8 cellular contexts compared by ENCODE assay signal in the genomic region with DNA sequence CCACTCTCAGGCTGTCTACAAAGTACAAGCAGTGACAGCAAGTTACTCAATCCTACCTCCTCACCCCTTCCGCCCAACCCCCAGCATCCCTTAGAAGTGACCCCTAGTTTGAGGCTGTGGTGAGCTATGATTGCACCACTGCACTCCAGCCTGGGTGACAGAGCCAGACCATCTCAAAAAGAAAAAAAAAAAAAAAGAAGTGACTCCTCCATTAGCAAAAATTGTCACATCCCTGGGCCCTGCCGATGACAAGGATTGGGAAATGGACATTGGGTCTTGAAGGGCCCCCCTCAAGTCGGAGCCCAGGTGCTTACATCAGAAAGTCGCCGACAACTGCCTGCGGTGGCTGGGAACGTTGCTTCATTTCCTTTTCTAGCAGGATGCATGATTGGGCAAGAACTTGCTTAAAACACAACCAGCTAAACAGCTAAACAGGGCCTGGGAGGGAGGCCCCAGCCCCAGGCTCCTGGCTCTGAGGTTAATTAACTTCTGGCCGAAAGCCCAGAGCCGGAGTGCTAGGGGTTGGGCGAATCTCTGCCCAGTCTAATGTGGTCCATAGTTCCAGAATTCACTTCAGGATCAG. TPM values are rescaled to one million over a fixed set of nuclear protein-coding genes. Genes with fewer than 3 reads are reported as not detected.
DNase-seq lines count a peak whose midpoint lies in the region; ATAC-seq and TF ChIP-seq lines count a peak whose summit lies in the region.

No MANE protein-coding gene starts in this region.

- H3K27ac Mint-ChIP-seq in CD4-positive, alpha-beta T cell: no peak overlapping the region
- peak overlapping the region; percentile 78 to 81 for H3K27ac Mint-ChIP-seq in activated naive CD4-positive, alpha-beta T cell treated with anti-CD3 and anti-CD28 coated beads, Interleukin-2, amount 50 U/mL, for 72 hours

- no peaks in the 10 kb centered on the region for H3K9me3 ChIP-seq in CD4-positive, alpha-beta T cell (ENCODE audit: control insufficient read depth, low read length)

- H3K27me3 Mint-ChIP-seq in CD4-positive, alpha-beta T cell: peaks cover 5% of the 10 kb centered on the region

- CTCF ChIA-PET in CD4-positive, alpha-beta T cell (lab: Charles Lee): no interaction called here

- H3K27me3 ChIP-seq in CD4-positive, alpha-beta T cell (ENCODE audit: control insufficient read depth, insufficient read depth, low read length): no peaks in the 10 kb centered on the region

- no peak overlapping the region for H3K4me3 Mint-ChIP-seq in CD4-positive, alpha-beta T cell

- no peak overlapping the region for H3K27ac ChIP-seq in CD4-positive, alpha-beta T cell (ENCODE audit: low read depth, low read length)

- no peaks in the 10 kb centered on the region for H3K9me3 Mint-ChIP-seq in CD4-positive, alpha-beta T cell
- no peaks in the 10 kb centered on the region for H3K9me3 Mint-ChIP-seq in activated naive CD4-positive, alpha-beta T cell treated with anti-CD3 and anti-CD28 coated beads, Interleukin-2, amount 50 U/mL, for 72 hours

- DNase-seq in CD4-positive, alpha-beta T cell: peak in 3 of 10 experiments; percentile 7 to 16 (median 8)
- DNase-seq in NCI-H510A treated with DMSO at 0.1 percent for 48 hours (lab: John Stamatoyannopoulos, UW): peak; percentile 48
- DNase-seq in activated naive CD4-positive, alpha-beta T cell treated with anti-CD3 and anti-CD28 coated beads, Interleukin-2, amount 50 U/mL, for 72 hours (ENCODE audit: low spot score in 2 of 2): no peak
- DNase-seq in Right ventricle myocardium superior: peak; percentile 86
- peak; percentile 98 for DNase-seq in renal cortical epithelial cell (ENCODE audit: low read depth)
- DNase-seq in NCI-H1436 (lab: John Stamatoyannopoulos, UW): no peak

- ATAC-seq in CD4-positive, alpha-beta T cell (ENCODE audit: poor library complexity): peak; percentile 54
- ATAC-seq in GM21619 (IDR thresholded peaks at IDR 0.05; ENCODE audit: unreplicated experiment) (peak; percentile 62), Right ventricle myocardium superior (ENCODE audit: poor library complexity) (peak; percentile 93), GM18502 (IDR thresholded peaks at IDR 0.05; ENCODE audit: poor library complexity, unreplicated experiment) (no peak)
- ATAC-seq in activated naive CD4-positive, alpha-beta T cell treated with anti-CD3 and anti-CD28 coated beads, Interleukin-2, amount 50 U/mL, for 72 hours: peak; percentile 58 to 84

- H3K36me3 Mint-ChIP-seq in CD4-positive, alpha-beta T cell (ENCODE audit: low read depth): peaks cover 4% of the 10 kb centered on the region
- H3K36me3 Mint-ChIP-seq in activated naive CD4-positive, alpha-beta T cell treated with anti-CD3 and anti-CD28 coated beads, Interleukin-2, amount 50 U/mL, for 72 hours: no peaks in the 10 kb centered on the region

- peaks cover 13% of the 10 kb centered on the region for H3K4me1 Mint-ChIP-seq in CD4-positive, alpha-beta T cell (ENCODE audit: low read depth)

- POLR2A ChIA-PET in CD4-positive, alpha-beta T cell (lab: Charles Lee): interaction anchor here (0.7 to 2.3 kb wide), 2 partner anchors 15 to 57 kb away, joined by 3 to 8 read pairs; partner anchors contain the start of gene RAB3D

- TF ChIP-seq CTCF in CD4-positive, alpha-beta T cell (IDR thresholded peaks at IDR 0.05): no peak

- intact Hi-C loops in CD4-positive, alpha-beta T cell (cut with DNase I, micrococcal nuclease): no loop called here
- intact Hi-C loops in Right ventricle myocardium superior (cut with DNase I): no loop called here

RNA-seq across cellular contexts. Expression of gene RAB3D, which starts 15.3 kb away (rescaled TPM):
- 1 to 10 TPM; 1.2 to 2.2 TPM for total RNA-seq in CD4-positive, alpha-beta T cell
- 10 to 100 TPM in 1 of 2 donors, 1 to 10 TPM in 1; 3.9 to 19.3 TPM for total RNA-seq in activated naive CD4-positive, alpha-beta T cell treated with anti-CD3 and anti-CD28 coated beads, Interleukin-2, amount 50 U/mL, for 72 hours
- total RNA-seq in Right ventricle myocardium superior: 7.9 TPM
- total RNA-seq in renal cortical epithelial cell: 23.4 and 49.7 TPM in 2 replicates

RNA-seq across cellular contexts. Expression of gene TMEM205, which starts 21.9 kb away (rescaled TPM):
- total RNA-seq in CD4-positive, alpha-beta T cell: 10 to 100 TPM in 1 of 2 experiments, 1 to 10 TPM in 1; 8.8 to 10.4 TPM
- total RNA-seq in activated naive CD4-positive, alpha-beta T cell treated with anti-CD3 and anti-CD28 coated beads, Interleukin-2, amount 50 U/mL, for 72 hours: 10 to 100 TPM; 29.9 to 36.4 TPM
- total RNA-seq in Right ventricle myocardium superior (105 TPM), renal cortical epithelial cell (203 and 241 TPM in 2 replicates)

RNA-seq across cellular contexts. Expression of gene CCDC159, which starts 22.1 kb away (rescaled TPM):
- total RNA-seq in CD4-positive, alpha-beta T cell: 10 to 100 TPM; 35.5 to 42.4 TPM
- 10 to 100 TPM; 16.6 to 28.8 TPM for total RNA-seq in activated naive CD4-positive, alpha-beta T cell treated with anti-CD3 and anti-CD28 coated beads, Interleukin-2, amount 50 U/mL, for 72 hours
- total RNA-seq in Right ventricle myocardium superior (18.8 TPM), renal cortical epithelial cell (2.3 and 6.8 TPM in 2 replicates)

RNA-seq across cellular contexts. Expression of gene TSPAN16, which starts 28.2 kb away (rescaled TPM):
- not detected for total RNA-seq in CD4-positive, alpha-beta T cell
- not detected for total RNA-seq in activated naive CD4-positive, alpha-beta T cell treated with anti-CD3 and anti-CD28 coated beads, Interleukin-2, amount 50 U/mL, for 72 hours
- total RNA-seq in Right ventricle myocardium superior: not detected
- total RNA-seq in renal cortical epithelial cell: not detected in 2 replicates

RNA-seq across cellular contexts. Expression of gene PLPPR2, which starts 31.1 kb away (rescaled TPM):
- 1 to 10 TPM; 8.2 TPM for total RNA-seq in CD4-positive, alpha-beta T cell
- 1 to 10 TPM; 4.4 to 7.9 TPM for total RNA-seq in activated naive CD4-positive, alpha-beta T cell treated with anti-CD3 and anti-CD28 coated beads, Interleukin-2, amount 50 U/mL, for 72 hours
- total RNA-seq in Right ventricle myocardium superior (13.7 TPM), renal cortical epithelial cell (3.3 and 14.5 TPM in 2 replicates)

Comparison
In these comparisons a context has a peak if more than half of its experiments do, and no peak if none do; other contexts are left out.
1. DNase-seq: peak in NCI-H510A treated with DMSO at 0.1 percent for 48 hours (single experiment), Right ventricle myocardium superior (single experiment) and renal cortical epithelial cell (single experiment); none in activated naive CD4-positive, alpha-beta T cell treated with anti-CD3 and anti-CD28 coated beads, Interleukin-2, amount 50 U/mL, for 72 hours (0 of 2) and NCI-H1436 (single experiment).